19 cellular contexts compared by ENCODE assay signal in genomic region chr12:931591-931990, GRCh38.
"Had no signal": no experiment of that assay in that cellular context is flagged by ENCODE, and none has a peak within 500 bp of the region (broad histone marks: within the 10 kb centered on the region; RNA-seq: fewer than 3 reads in every experiment).

No MANE protein-coding gene starts in this region.

- H3K9me3 Mint-ChIP-seq: activated naive CD8-positive, alpha-beta T cell treated with anti-CD3 and anti-CD28 coated beads for 36 hours; activated T-helper 17 cell treated with anti-CD3 and anti-CD28 coated beads, Interleukin-2, amount 50 U/mL, for 72 hours; T-helper 1 cell treated with Interleukin-12 subunit alpha and Interleukin-12 subunit beta and Interleukin-4 antibody, amounts not matched to agents 30 μg/mL and 1 μg/mL, for 36 hours had no signal

- H3K27me3 Mint-ChIP-seq: activated naive CD8-positive, alpha-beta T cell treated with anti-CD3 and anti-CD28 coated beads for 36 hours; activated T-helper 17 cell treated with anti-CD3 and anti-CD28 coated beads, Interleukin-2, amount 50 U/mL, for 72 hours had no signal

- H3K27ac Mint-ChIP-seq: activated naive CD8-positive, alpha-beta T cell treated with anti-CD3 and anti-CD28 coated beads for 36 hours; activated T-helper 17 cell treated with anti-CD3 and anti-CD28 coated beads, Interleukin-2, amount 50 U/mL, for 72 hours; T-helper 1 cell treated with Interleukin-12 subunit alpha and Interleukin-12 subunit beta and Interleukin-4 antibody, amounts not matched to agents 30 μg/mL and 1 μg/mL, for 36 hours had no signal

- ATAC-seq: activated T-helper 17 cell treated with anti-CD3 and anti-CD28 coated beads, Interleukin-2, amount 50 U/mL, for 72 hours; K562 had no signal

- H3K4me1 Mint-ChIP-seq: activated T-helper 17 cell treated with anti-CD3 and anti-CD28 coated beads, Interleukin-2, amount 50 U/mL, for 72 hours had no signal

- H3K4me3 ChIP-seq: K562, PC-9 had no signal

- DNase-seq: activated CD4-positive, alpha-beta T cell treated with anti-CD3 and anti-CD28 coated beads for 48 hours; activated CD4-positive, alpha-beta T cell treated with anti-CD3 and anti-CD28 coated beads, Interleukin-2, amount 50 U/mL, for 48 hours; activated CD4-positive, CD25-positive, alpha-beta regulatory T cell treated with anti-CD3 and anti-CD28 coated beads, Interleukin-2, amount 50 U/mL, for 72 hours; activated CD8-positive, alpha-beta memory T cell treated with anti-CD3 and anti-CD28 coated beads, Interleukin-2, amount 50 U/mL, for 4 hours; activated gamma-delta T cell; activated naive CD8-positive, alpha-beta T cell treated with anti-CD3 and anti-CD28 coated beads for 36 hours; cerebellar nuclear complex; Karpas-422; NCI-H1105 treated with DMSO at 0.1 percent for 48 hours; NCI-H1436 treated with DMSO at 0.1 percent for 48 hours; NCI-H187 treated with DMSO at 0.1 percent for 48 hours; NCI-H2081 treated with DMSO at 0.1 percent for 48 hours; NCI-H446; NCI-H524; PC-9; SHP77 treated with DMSO at 0.1 percent for 48 hours had no signal

- H3K4me3 Mint-ChIP-seq: activated naive CD8-positive, alpha-beta T cell treated with anti-CD3 and anti-CD28 coated beads for 36 hours; activated T-helper 17 cell treated with anti-CD3 and anti-CD28 coated beads, Interleukin-2, amount 50 U/mL, for 72 hours; T-helper 1 cell treated with Interleukin-12 subunit alpha and Interleukin-12 subunit beta and Interleukin-4 antibody, amounts not matched to agents 30 μg/mL and 1 μg/mL, for 36 hours had no signal

- H3K27ac ChIP-seq: PC-9 had no signal

- H2AFZ ChIP-seq: PC-9 had no signal

- H3K4me2 ChIP-seq: PC-9 had no signal
